In the genomic region with DNA sequence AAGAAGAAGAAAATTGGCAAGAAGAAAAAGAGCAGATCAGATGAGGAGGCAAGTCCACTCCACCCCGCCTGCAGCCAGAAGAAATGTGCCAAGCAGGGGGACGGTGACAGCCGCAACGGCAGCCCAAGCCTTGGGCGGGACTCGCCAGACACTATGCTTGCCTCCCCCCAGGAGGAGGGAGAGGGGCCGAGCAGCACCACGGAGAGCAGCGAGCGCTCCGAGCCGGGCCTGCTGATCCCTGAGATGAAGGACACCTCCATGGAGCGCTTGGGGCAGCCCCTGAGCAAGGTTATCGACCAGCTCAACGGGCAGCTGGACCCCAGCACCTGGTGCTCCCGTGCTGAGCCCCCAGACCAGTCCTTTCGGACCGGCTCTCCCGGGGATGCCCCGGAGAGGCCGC, we compare ENCODE assay signal across 18 cellular contexts. TPM values are rescaled to one million over a fixed set of nuclear protein-coding genes. Genes with fewer than 3 reads are reported as not detected.
"Had no signal": no experiment of that assay in that cellular context is flagged by ENCODE, and none has a peak within 500 bp of the region (broad histone marks: within the 10 kb centered on the region; RNA-seq: fewer than 3 reads in every experiment).

No MANE protein-coding gene starts in this region.

- H3K4me1 Mint-ChIP-seq: stimulated activated memory B cell treated with anti-CD40 and anti-IgM and Interleukin-4, amounts not matched to agents 10 μg/mL and 1 μg/mL and 100 μg/mL, for 72 hours had no signal

- H3K9me3 ChIP-seq: lower lobe of right lung, pancreas, tibial artery, vagina had no signal

- ATAC-seq: activated CD4-positive, CD25-positive, alpha-beta regulatory T cell treated with anti-CD3 and anti-CD28 coated beads, Interleukin-2, amount 50 U/mL, for 24 hours; lower lobe of right lung; pancreas; stimulated activated memory B cell treated with anti-CD40 and anti-IgM and Interleukin-4, amounts not matched to agents 10 μg/mL and 1 μg/mL and 100 μg/mL, for 72 hours had no signal

- FAIRE-seq: pancreas had no signal

- H3K27me3 ChIP-seq: dorsolateral prefrontal cortex, pancreas, tibial artery, vagina had no signal

- H3K4me1 ChIP-seq: lower lobe of right lung, pancreas, tibial artery, vagina had no signal

- H3K27me3 Mint-ChIP-seq: stimulated activated memory B cell treated with anti-CD40 and anti-IgM and Interleukin-4, amounts not matched to agents 10 μg/mL and 1 μg/mL and 100 μg/mL, for 72 hours had no signal

- H3K4me3 ChIP-seq: dorsolateral prefrontal cortex, lower lobe of right lung, pancreas, tibial artery, vagina had no signal

- H3K27ac ChIP-seq: dorsolateral prefrontal cortex, lower lobe of right lung, pancreas, tibial artery, vagina had no signal

- H3K27ac Mint-ChIP-seq: mesothelial cell of epicardium; stimulated activated memory B cell treated with anti-CD40 and anti-IgM and Interleukin-4, amounts not matched to agents 10 μg/mL and 1 μg/mL and 100 μg/mL, for 72 hours had no signal

- H3K4me3 Mint-ChIP-seq: mesothelial cell of epicardium; neural crest cell; stimulated activated memory B cell treated with anti-CD40 and anti-IgM and Interleukin-4, amounts not matched to agents 10 μg/mL and 1 μg/mL and 100 μg/mL, for 72 hours had no signal

- H3K9me3 Mint-ChIP-seq: mesothelial cell of epicardium; neural crest cell; stimulated activated memory B cell treated with anti-CD40 and anti-IgM and Interleukin-4, amounts not matched to agents 10 μg/mL and 1 μg/mL and 100 μg/mL, for 72 hours had no signal

- DNase-seq: activated naive CD4-positive, alpha-beta T cell; dorsolateral prefrontal cortex; hippocampal formation; kidney glomerular epithelial cell; lower lobe of right lung; pancreas; stimulated activated CD4-positive, alpha-beta T cell treated with anti-CD3 and anti-CD28 coated beads, Interleukin-2, amount 100 ng/mL, for 48 hours; tibial artery had no signal

RNA-seq across cellular contexts. Expression of gene TMEM82, which starts 15.3 kb away (rescaled TPM):
- total RNA-seq: activated CD8-positive, alpha-beta memory T cell treated with anti-CD3 and anti-CD28 coated beads for 36 hours; dorsolateral prefrontal cortex; glomerular endothelial cell; lower lobe of right lung; mesothelial cell of epicardium; neural crest cell; pancreas; renal cortical epithelial cell; subcutaneous adipose tissue; vagina had no signal
- polyA plus RNA-seq: esophagus, pancreas had no signal

RNA-seq across cellular contexts. Expression of gene FBLIM1, which starts 31.6 kb away (rescaled TPM):
- total RNA-seq: activated CD8-positive, alpha-beta memory T cell treated with anti-CD3 and anti-CD28 coated beads for 36 hours had no signal
